1 cellular context compared by ENCODE assay signal in the genomic region with DNA sequence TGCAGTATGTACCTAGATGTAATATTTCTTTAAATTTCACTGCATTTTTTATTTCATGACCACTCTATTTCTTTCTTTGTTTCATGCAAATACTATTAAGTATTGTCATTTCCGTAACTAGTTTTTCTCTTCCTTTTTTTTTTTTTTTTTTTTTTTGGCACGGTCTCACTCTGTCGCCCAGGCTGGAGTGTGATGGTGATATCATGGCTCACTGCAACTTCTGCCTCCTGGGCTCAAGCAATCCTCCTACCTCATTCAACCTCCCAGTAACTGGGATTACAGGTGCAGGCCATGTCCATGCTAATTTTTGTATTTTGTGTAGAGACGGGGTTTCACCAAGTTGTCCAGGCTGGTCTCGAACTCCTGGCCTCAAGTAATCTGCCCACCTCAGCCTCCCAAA.
TF ChIP-seq lines count a peak whose summit lies in the region.

No MANE protein-coding gene starts in this region.

TF ChIP-seq in SK-N-SH, 30 proteins besides CTCF, POLR2A, EP300 and RAD21 (continued from another document):
- TF ChIP-seq, protein P1, sequence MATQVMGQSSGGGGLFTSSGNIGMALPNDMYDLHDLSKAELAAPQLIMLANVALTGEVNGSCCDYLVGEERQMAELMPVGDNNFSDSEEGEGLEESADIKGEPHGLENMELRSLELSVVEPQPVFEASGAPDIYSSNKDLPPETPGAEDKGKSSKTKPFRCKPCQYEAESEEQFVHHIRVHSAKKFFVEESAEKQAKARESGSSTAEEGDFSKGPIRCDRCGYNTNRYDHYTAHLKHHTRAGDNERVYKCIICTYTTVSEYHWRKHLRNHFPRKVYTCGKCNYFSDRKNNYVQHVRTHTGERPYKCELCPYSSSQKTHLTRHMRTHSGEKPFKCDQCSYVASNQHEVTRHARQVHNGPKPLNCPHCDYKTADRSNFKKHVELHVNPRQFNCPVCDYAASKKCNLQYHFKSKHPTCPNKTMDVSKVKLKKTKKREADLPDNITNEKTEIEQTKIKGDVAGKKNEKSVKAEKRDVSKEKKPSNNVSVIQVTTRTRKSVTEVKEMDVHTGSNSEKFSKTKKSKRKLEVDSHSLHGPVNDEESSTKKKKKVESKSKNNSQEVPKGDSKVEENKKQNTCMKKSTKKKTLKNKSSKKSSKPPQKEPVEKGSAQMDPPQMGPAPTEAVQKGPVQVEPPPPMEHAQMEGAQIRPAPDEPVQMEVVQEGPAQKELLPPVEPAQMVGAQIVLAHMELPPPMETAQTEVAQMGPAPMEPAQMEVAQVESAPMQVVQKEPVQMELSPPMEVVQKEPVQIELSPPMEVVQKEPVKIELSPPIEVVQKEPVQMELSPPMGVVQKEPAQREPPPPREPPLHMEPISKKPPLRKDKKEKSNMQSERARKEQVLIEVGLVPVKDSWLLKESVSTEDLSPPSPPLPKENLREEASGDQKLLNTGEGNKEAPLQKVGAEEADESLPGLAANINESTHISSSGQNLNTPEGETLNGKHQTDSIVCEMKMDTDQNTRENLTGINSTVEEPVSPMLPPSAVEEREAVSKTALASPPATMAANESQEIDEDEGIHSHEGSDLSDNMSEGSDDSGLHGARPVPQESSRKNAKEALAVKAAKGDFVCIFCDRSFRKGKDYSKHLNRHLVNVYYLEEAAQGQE (IDR thresholded peaks at IDR 0.05; ENCODE audit: low read depth, low read length), result no peak
- TF ChIP-seq CHD2 (IDR thresholded peaks at IDR 0.05; ENCODE audit: low read length, partially characterized antibody) (no peak), TAF1 (IDR thresholded peaks at IDR 0.05; ENCODE audit: borderline replicate concordance, low read depth, low read length) (no peak), JUND (IDR thresholded peaks at IDR 0.05) (no peak), SMC3 (IDR thresholded peaks at IDR 0.05; ENCODE audit: low read depth, low read length) (no peak), FOSL2 (IDR thresholded peaks at IDR 0.05; ENCODE audit: borderline replicate concordance, low read depth) (no peak), MEF2A (IDR thresholded peaks at IDR 0.05; ENCODE audit: borderline replicate concordance, low read depth) (no peak), NRF1 (IDR thresholded peaks at IDR 0.05; ENCODE audit: low read depth, low read length) (no peak)
- TF ChIP-seq, protein P2, sequence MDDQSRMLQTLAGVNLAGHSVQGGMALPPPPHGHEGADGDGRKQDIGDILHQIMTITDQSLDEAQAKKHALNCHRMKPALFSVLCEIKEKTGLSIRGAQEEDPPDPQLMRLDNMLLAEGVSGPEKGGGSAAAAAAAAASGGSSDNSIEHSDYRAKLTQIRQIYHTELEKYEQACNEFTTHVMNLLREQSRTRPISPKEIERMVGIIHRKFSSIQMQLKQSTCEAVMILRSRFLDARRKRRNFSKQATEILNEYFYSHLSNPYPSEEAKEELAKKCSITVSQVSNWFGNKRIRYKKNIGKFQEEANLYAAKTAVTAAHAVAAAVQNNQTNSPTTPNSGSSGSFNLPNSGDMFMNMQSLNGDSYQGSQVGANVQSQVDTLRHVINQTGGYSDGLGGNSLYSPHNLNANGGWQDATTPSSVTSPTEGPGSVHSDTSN (IDR thresholded peaks at IDR 0.05), result no peak
- TF ChIP-seq, protein P3, sequence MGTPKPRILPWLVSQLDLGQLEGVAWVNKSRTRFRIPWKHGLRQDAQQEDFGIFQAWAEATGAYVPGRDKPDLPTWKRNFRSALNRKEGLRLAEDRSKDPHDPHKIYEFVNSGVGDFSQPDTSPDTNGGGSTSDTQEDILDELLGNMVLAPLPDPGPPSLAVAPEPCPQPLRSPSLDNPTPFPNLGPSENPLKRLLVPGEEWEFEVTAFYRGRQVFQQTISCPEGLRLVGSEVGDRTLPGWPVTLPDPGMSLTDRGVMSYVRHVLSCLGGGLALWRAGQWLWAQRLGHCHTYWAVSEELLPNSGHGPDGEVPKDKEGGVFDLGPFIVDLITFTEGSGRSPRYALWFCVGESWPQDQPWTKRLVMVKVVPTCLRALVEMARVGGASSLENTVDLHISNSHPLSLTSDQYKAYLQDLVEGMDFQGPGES (IDR thresholded peaks at IDR 0.05; ENCODE audit: low read depth, low read length), result no peak
- TF ChIP-seq, protein P4, sequence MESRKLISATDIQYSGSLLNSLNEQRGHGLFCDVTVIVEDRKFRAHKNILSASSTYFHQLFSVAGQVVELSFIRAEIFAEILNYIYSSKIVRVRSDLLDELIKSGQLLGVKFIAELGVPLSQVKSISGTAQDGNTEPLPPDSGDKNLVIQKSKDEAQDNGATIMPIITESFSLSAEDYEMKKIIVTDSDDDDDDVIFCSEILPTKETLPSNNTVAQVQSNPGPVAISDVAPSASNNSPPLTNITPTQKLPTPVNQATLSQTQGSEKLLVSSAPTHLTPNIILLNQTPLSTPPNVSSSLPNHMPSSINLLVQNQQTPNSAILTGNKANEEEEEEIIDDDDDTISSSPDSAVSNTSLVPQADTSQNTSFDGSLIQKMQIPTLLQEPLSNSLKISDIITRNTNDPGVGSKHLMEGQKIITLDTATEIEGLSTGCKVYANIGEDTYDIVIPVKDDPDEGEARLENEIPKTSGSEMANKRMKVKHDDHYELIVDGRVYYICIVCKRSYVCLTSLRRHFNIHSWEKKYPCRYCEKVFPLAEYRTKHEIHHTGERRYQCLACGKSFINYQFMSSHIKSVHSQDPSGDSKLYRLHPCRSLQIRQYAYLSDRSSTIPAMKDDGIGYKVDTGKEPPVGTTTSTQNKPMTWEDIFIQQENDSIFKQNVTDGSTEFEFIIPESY (IDR thresholded peaks at IDR 0.05; ENCODE audit: borderline replicate concordance, low read depth), result no peak
